Comparison of ENCODE assay signal across 1 cellular context in genomic region chr17:64042700-64043485, GRCh38.
A peak's percentile ranks its signal among the peaks of the same experiment; 100 is the strongest.
TF ChIP-seq lines count a peak whose summit lies in the region.

No MANE protein-coding gene starts in this region.

TF ChIP-seq in HepG2, 621 proteins besides CTCF, POLR2A, EP300 and RAD21:
- TF ChIP-seq MAFK (conservative IDR thresholded peaks at IDR 0.05 in 1 of 2, IDR thresholded peaks at IDR 0.05 in 1 of 2; ENCODE audit: low read length in 2 of 2): peak; percentile 84 to 92
- no peak for TF ChIP-seq XBP1 (CRISPR knock-in tag; IDR thresholded peaks at IDR 0.05)
- peak; percentile 53 for TF ChIP-seq AGO2 (optimal IDR thresholded peaks at IDR 0.05; ENCODE audit: low read depth, low read length)
- TF ChIP-seq SIX4 (CRISPR knock-in tag; IDR thresholded peaks at IDR 0.05): no peak
- peak; percentile 83 for TF ChIP-seq MAFF (IDR thresholded peaks at IDR 0.05; ENCODE audit: low read depth, low read length)
- no peak for TF ChIP-seq PITX1 (CRISPR knock-in tag; IDR thresholded peaks at IDR 0.05)
- TF ChIP-seq ZNF619 (CRISPR knock-in tag; IDR thresholded peaks at IDR 0.05): no peak
- TF ChIP-seq ZNF446 (CRISPR knock-in tag; IDR thresholded peaks at IDR 0.05): no peak
